ENCODE assay signal across 1 cellular context in the genomic region with DNA sequence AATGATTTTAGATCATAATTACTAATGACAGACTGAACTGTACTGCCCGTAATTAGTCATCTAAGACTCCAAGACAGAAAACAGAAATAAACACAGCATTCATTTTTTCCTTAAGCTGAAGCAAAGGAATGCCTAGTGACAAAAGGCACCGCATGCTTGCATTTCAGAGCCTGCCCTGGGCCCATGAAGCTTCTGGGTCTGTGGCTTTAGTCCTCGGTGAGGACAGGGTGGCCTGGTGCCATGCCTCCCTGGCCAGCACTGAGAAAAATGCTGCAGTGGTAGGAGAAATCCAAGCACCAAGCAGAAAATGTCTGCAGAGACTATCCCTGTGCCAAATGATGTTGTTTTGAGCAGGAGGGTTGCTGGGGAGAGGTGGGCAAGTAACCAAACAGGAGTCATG.
TF ChIP-seq lines count a peak whose summit lies in the region.

No MANE protein-coding gene starts in this region.

TF ChIP-seq in GM23338, 12 proteins besides CTCF, POLR2A, EP300 and RAD21 (continued from another document):
- TF ChIP-seq REST (IDR thresholded peaks at IDR 0.05; ENCODE audit: unreplicated experiment) (no peak), ZNF331 (CRISPR knock-in tag; IDR thresholded peaks at IDR 0.05; ENCODE audit: low read depth) (no peak), JUNB (IDR thresholded peaks at IDR 0.05; ENCODE audit: unreplicated experiment) (no peak), ZNF114 (CRISPR knock-in tag; IDR thresholded peaks at IDR 0.05) (no peak), STAT1 (IDR thresholded peaks at IDR 0.05; ENCODE audit: unreplicated experiment) (no peak), ZNF462 (CRISPR knock-in tag; IDR thresholded peaks at IDR 0.05) (no peak), EZH2phosphoT487 (IDR thresholded peaks at IDR 0.05; ENCODE audit: unreplicated experiment) (no peak), NANOG (IDR thresholded peaks at IDR 0.05; ENCODE audit: borderline replicate concordance) (no peak), CREB1 (CRISPR knock-in tag; IDR thresholded peaks at IDR 0.05; ENCODE audit: low read depth) (no peak), ETS1 (IDR thresholded peaks at IDR 0.05) (no peak), EZH2 (IDR thresholded peaks at IDR 0.05; ENCODE audit: low read depth, unreplicated experiment) (no peak)
